Comparison of ENCODE assay signal across 16 cellular contexts in genomic region chr9:136053757-136054142, GRCh38. TPM values are rescaled to one million over a fixed set of nuclear protein-coding genes. Genes with fewer than 3 reads are reported as not detected.
A peak's percentile ranks its signal among the peaks of the same experiment; 100 is the strongest.
DNase-seq lines count a peak whose midpoint lies in the region; ATAC-seq, FAIRE-seq and TF ChIP-seq lines count a peak whose summit lies in the region.
"Had no signal": no experiment of that assay in that cellular context is flagged by ENCODE, and none has a peak within 500 bp of the region (broad histone marks: within the 10 kb centered on the region; RNA-seq: fewer than 3 reads in every experiment).

No MANE protein-coding gene starts in this region.

- dilution Hi-C loops in mammary epithelial cell (cut with HindIII; ENCODE audit: low sequenced_read_pairs), result no loop called here

- H2AFZ ChIP-seq in mammary epithelial cell (ENCODE audit: low read depth, low read length) (no peak overlapping the region), neural progenitor cell (replicated peaks) (no peak overlapping the region)

- H3K27me3 Mint-ChIP-seq in neural progenitor cell (ENCODE audit: insufficient read depth, low read depth) (peaks cover 4% of the 10 kb centered on the region), nephron progenitor cell (ENCODE audit: low read depth, poor library complexity) (peaks cover 32% of the 10 kb centered on the region)

- DNase-seq in right atrium auricular region (ENCODE audit: low spot score) (no peak), left ventricle myocardium superior (no peak), mammary epithelial cell (no peak), neural progenitor cell (ENCODE audit: low spot score) (no peak), Kasumi-1 (lab: John Stamatoyannopoulos, UW) (no peak), GM12891 (ENCODE audit: insufficient read length, low spot score) (no peak), nephron progenitor cell (no peak)
- DNase-seq: EL, spleen, thyroid gland had no signal

- H3K27ac Mint-ChIP-seq in neural progenitor cell (no peak overlapping the region), nephron progenitor cell (no peak overlapping the region)
- H3K27ac Mint-ChIP-seq: activated T-helper 2 cell treated with anti-CD3 and anti-CD28 coated beads, Interferon-gamma antibody, Interleukin-2, Interleukin-4, amounts not matched to agents 10 μg/mL and 5 μg/mL and 100 μg/mL, durations not matched to agents 14 hours and 24 hours and 36 hours; H9; T-helper 2 cell treated with Interferon-gamma antibody and Interleukin-4, amounts not matched to agents 5 μg/mL and 100 μg/mL, for 36 hours had no signal

- H3K36me3 Mint-ChIP-seq in neural progenitor cell (no peaks in the 10 kb centered on the region), nephron progenitor cell (ENCODE audit: low read depth) (no peaks in the 10 kb centered on the region)

- FAIRE-seq in GM12891 (lab: Jason Lieb, UNC), result no peak
- FAIRE-seq: frontal cortex had no signal

- ATAC-seq in left ventricle myocardium superior, result no peak
- no peak for ATAC-seq in GM18858 (IDR thresholded peaks at IDR 0.05; ENCODE audit: unreplicated experiment)

- peak overlapping the region; percentile 40 to 60 for H3K27ac ChIP-seq in right atrium auricular region
- no peak overlapping the region for H3K27ac ChIP-seq in mammary epithelial cell (ENCODE audit: insufficient read depth, low read depth, low read length)
- no peak overlapping the region for H3K27ac ChIP-seq in neural progenitor cell

- H3K4me3 ChIP-seq in right atrium auricular region, result no peak overlapping the region
- H3K4me3 ChIP-seq in mammary epithelial cell (replicated peaks in 1 of 3; ENCODE audit: insufficient read depth in 1 of 3, low read depth in 2 of 3, low read length in 3 of 3), result no peak overlapping the region
- no peak overlapping the region for H3K4me3 ChIP-seq in neural progenitor cell
- H3K4me3 ChIP-seq: Peyer's patch had no signal

- TF ChIP-seq POLR2A in GM12891 (IDR thresholded peaks at IDR 0.05; ENCODE audit: low read depth, low read length), result no peak

- peaks cover 28% of the 10 kb centered on the region for H3F3A ChIP-seq in neural progenitor cell (ENCODE audit: low read depth)

- intact Hi-C loops in left ventricle myocardium superior (cut with micrococcal nuclease) (no loop called here), mammary epithelial cell (cut with micrococcal nuclease) (loop anchor here (2.0 kb wide), 1 partner anchor 65 kb away; the partner anchor contains the start of gene TMEM250)

- H3K27me3 ChIP-seq in right atrium auricular region (no peaks in the 10 kb centered on the region), mammary epithelial cell (ENCODE audit: insufficient read depth, low read length) (no peaks in the 10 kb centered on the region), neural progenitor cell (peaks cover 19% of the 10 kb centered on the region)
- H3K27me3 ChIP-seq: Peyer's patch, thyroid gland had no signal

- H3K4me3 Mint-ChIP-seq in neural progenitor cell (no peak overlapping the region), nephron progenitor cell (no peak overlapping the region)
- H3K4me3 Mint-ChIP-seq: H9; T-helper 2 cell treated with Interferon-gamma antibody and Interleukin-4, amounts not matched to agents 5 μg/mL and 100 μg/mL, for 36 hours had no signal

- H3K9ac ChIP-seq in mammary epithelial cell (ENCODE audit: insufficient read depth, low read length) (no peak overlapping the region), neural progenitor cell (no peak overlapping the region)

- H3K9me3 Mint-ChIP-seq in neural progenitor cell (no peaks in the 10 kb centered on the region), nephron progenitor cell (no peaks in the 10 kb centered on the region)
- H3K9me3 Mint-ChIP-seq: activated T-helper 2 cell treated with anti-CD3 and anti-CD28 coated beads, Interferon-gamma antibody, Interleukin-2, Interleukin-4, amounts not matched to agents 10 μg/mL and 5 μg/mL and 100 μg/mL, durations not matched to agents 14 hours and 24 hours and 36 hours; H9; T-helper 2 cell treated with Interferon-gamma antibody and Interleukin-4, amounts not matched to agents 5 μg/mL and 100 μg/mL, for 36 hours had no signal

- H3K4me1 ChIP-seq in right atrium auricular region, result peaks cover 0 to 65% of the 10 kb centered on the region in 2 donors
- H3K4me1 ChIP-seq in mammary epithelial cell (ENCODE audit: insufficient read depth, low read length), result peaks cover 44% of the 10 kb centered on the region
- H3K4me1 ChIP-seq in neural progenitor cell, result peaks cover 44% of the 10 kb centered on the region

- H3K36me3 ChIP-seq in right atrium auricular region (peaks cover 15% of the 10 kb centered on the region), mammary epithelial cell (ENCODE audit: insufficient read depth, low read length) (no peaks in the 10 kb centered on the region), neural progenitor cell (no peaks in the 10 kb centered on the region)

- H3K4me1 Mint-ChIP-seq in neural progenitor cell (peaks cover 31% of the 10 kb centered on the region), nephron progenitor cell (peaks cover 41% of the 10 kb centered on the region)

- in situ Hi-C loops in mammary epithelial cell (cut with MboI; ENCODE audit: low sequenced_read_pairs in 2 of 2), result no loop called here

- BruUV-seq in mammary epithelial cell (replicated peaks; lab: Mats Ljungman, UMichigan), result no TSS peak

- CTCF ChIA-PET in mammary epithelial cell (lab: Charles Lee; ENCODE audit: low non-redundant PET), result interaction anchor here (0.6 kb wide), 1 partner anchor 102 kb away, joined by 3 read pairs; no protein-coding TSS in a partner anchor

- peaks cover 10% of the 10 kb centered on the region for H4K20me1 ChIP-seq in mammary epithelial cell (ENCODE audit: insufficient read depth, low read length)
- peaks cover 40% of the 10 kb centered on the region for H4K20me1 ChIP-seq in neural progenitor cell (ENCODE audit: low read depth)

- H3K4me2 ChIP-seq in mammary epithelial cell (ENCODE audit: insufficient read depth, low read depth, low read length) (peak overlapping the region; percentile 99), neural progenitor cell (peak overlapping the region; percentile 100)

- H3K79me2 ChIP-seq in mammary epithelial cell (ENCODE audit: insufficient read depth, low read length) (peaks cover 84% of the 10 kb centered on the region), neural progenitor cell (ENCODE audit: low read depth) (no peaks in the 10 kb centered on the region)

- no peaks in the 10 kb centered on the region for H3K9me3 ChIP-seq in right atrium auricular region
- H3K9me3 ChIP-seq in mammary epithelial cell (replicated peaks; ENCODE audit: insufficient read depth, low read length), result no peaks in the 10 kb centered on the region
- H3K9me3 ChIP-seq in neural progenitor cell (ENCODE audit: low read depth), result no peaks in the 10 kb centered on the region
- H3K9me3 ChIP-seq: Peyer's patch, spleen, thyroid gland had no signal

- TF ChIP-seq CTCF in right atrium auricular region (IDR thresholded peaks at IDR 0.05), result no peak
- no peak for TF ChIP-seq CTCF in mammary epithelial cell (conservative IDR thresholded peaks at IDR 0.05 in 1 of 2, IDR thresholded peaks at IDR 0.05 in 1 of 2; ENCODE audit: extremely low read depth in 1 of 2, insufficient read depth in 1 of 2, low read depth in 1 of 2, low read length in 2 of 2)
- TF ChIP-seq CTCF in neural progenitor cell (IDR thresholded peaks at IDR 0.05), result no peak
- TF ChIP-seq CTCF in nephron progenitor cell (IDR thresholded peaks at IDR 0.05), result no peak

- 73% methylated on average over 6 of the region's 8 CpGs for WGBS in mammary epithelial cell (ENCODE audit: low coverage, missing lambda C conversion rate)

TF ChIP-seq in GM12891, 5 proteins besides CTCF, POLR2A, EP300 and RAD21:
- TF ChIP-seq POLR2AphosphoS5 (IDR thresholded peaks at IDR 0.05; ENCODE audit: low read depth, low read length) (no peak), POU2F2 (IDR thresholded peaks at IDR 0.05; ENCODE audit: low read depth, low read length) (no peak)
TF ChIP-seq in GM12891: peak in this region for 0.

RNA-seq across cellular contexts. Expression of gene NACC2, which starts 41.3 kb away (rescaled TPM):
- total RNA-seq in right atrium auricular region (10 to 100 TPM; 49.1 to 55.5 TPM), left ventricle myocardium superior (39.1 TPM), mammary epithelial cell (10 to 100 TPM; 14.1 to 27.3 TPM), neural progenitor cell (ENCODE audit: low replicate concordance) (4.5 and 9.1 TPM in 2 replicates)
- 6.7 TPM for polyA plus RNA-seq in mammary epithelial cell
- 13.1 TPM for polyA minus RNA-seq in mammary epithelial cell
- polyA plus RNA-seq in GM12891 (2012; ENCODE audit: low read depth, missing spikeins), result 0.39 TPM

Comparison
In these comparisons a context has a peak if more than half of its experiments do, and no peak if none do; other contexts are left out.
1. H3K27ac ChIP-seq: peak in right atrium auricular region (2 of 2); none in mammary epithelial cell (single experiment) and neural progenitor cell (single experiment).